8 cellular contexts compared by ENCODE assay signal in the genomic region with DNA sequence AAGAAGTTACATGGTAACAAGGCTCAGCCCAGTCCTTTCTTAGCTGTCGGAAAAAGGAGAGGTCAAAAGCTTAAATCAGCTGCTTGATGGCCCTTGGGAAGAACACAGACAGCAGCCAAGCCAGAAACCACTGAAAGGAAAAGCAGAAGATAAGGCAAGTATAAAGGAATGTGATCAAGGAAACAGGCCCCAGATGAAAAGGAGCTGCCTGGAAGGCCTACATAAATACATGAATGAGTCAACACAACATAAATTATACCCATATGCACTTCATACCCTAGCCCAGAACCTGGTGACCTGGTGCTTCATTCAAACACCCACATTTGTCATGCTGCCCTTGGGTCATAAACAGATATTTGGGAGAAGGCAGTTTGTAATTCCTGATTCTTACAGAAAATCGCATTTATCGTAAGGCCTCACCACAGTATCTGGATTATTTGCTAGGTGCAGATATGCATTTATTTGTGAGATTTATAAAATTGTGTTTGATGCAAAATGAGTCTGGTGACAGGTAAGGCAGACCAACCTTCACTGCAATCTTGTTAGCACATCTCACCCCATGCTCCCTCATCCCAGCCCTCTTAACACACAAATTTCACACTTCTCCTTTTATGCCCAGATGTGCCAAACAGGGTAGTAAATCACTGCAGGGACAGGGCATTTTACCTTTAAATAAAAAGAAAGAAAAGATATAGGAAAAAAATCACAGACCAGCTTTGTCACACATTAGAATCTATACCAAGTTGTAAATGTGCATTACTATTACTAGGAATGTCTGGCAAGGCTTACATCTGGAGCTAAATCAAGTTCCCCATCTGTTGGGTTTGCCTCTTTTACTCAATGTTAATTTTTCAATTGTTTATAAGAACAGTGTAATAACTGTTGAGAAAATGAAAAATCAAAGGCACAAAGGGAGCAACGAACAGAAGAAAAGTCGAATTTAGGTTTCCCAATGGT.
DNase-seq lines count a peak whose midpoint lies in the region; ATAC-seq and TF ChIP-seq lines count a peak whose summit lies in the region.

No MANE protein-coding gene starts in this region.

- intact Hi-C loops in mucosa of descending colon (cut with DNase I, micrococcal nuclease) (no loop called here), spleen (cut with DNase I; ENCODE audit: low total_unique reads) (no loop called here)

- CTCF ChIA-PET in AG04449 (lab: Yijun Ruan, JAX), result interaction anchor here (1.0 to 1.5 kb wide), 4 partner anchors 48 to 103 kb away, joined by 3 to 5 read pairs (median 4); no protein-coding TSS in a partner anchor

- peak; percentile 52 for DNase-seq in AG04449 (ENCODE audit: low read depth, low spot score)
- peak; percentile 89 for DNase-seq in M059J (ENCODE audit: low read depth)
- peak; percentile 86 for DNase-seq in dermis blood vessel endothelial cell
- DNase-seq in mucosa of descending colon, result no peak
- no peak for DNase-seq in spleen
- no peak for DNase-seq in NK-92 treated with Interleukin-12 subunit alpha and Interleukin-12 subunit beta, amount 100 ng/mL, for 24 hours (lab: John Stamatoyannopoulos, UW)

- WGBS in spleen, 5 donors, result 64 to 88% (median 75%) methylated on average over 5 of the region's 5 CpGs

- ATAC-seq in mucosa of descending colon, result peak; percentile 70
- ATAC-seq in GM18498 (IDR thresholded peaks at IDR 0.05; ENCODE audit: unreplicated experiment), result no peak
- no peak for ATAC-seq in HG03342 (IDR thresholded peaks at IDR 0.05; ENCODE audit: unreplicated experiment)

- H3K9me3 ChIP-seq in mucosa of descending colon (no peaks in the 10 kb centered on the region), spleen (no peaks in the 10 kb centered on the region)

- POLR2A ChIA-PET in AG04449 (lab: Yijun Ruan, JAX), result interaction anchor here (0.6 to 1.0 kb wide), 3 partner anchors 17 to 22 kb away, joined by 3 read pairs; no protein-coding TSS in a partner anchor

- H3K27ac ChIP-seq in spleen, result peak overlapping the region in 1 of 8 donors; percentile 36

- H3K27me3 ChIP-seq in spleen (replicated peaks in 1 of 7), result no peaks in the 10 kb centered on the region

- H3K4me3 ChIP-seq in AG04449 (ENCODE audit: low read depth, low read length) (no peak overlapping the region), mucosa of descending colon (no peak overlapping the region), spleen (no peak overlapping the region)

- H3K4me1 ChIP-seq in mucosa of descending colon (ENCODE audit: low read depth) (no peaks in the 10 kb centered on the region), spleen (peaks cover 0 to 56% (median 6%) of the 10 kb centered on the region in 6 donors)

- TF ChIP-seq CTCF in AG04449 (IDR thresholded peaks at IDR 0.05; ENCODE audit: insufficient read depth, low read length, missing control alignments) (no peak), mucosa of descending colon (IDR thresholded peaks at IDR 0.05) (no peak), spleen (IDR thresholded peaks at IDR 0.05 in 8 of 11, conservative IDR thresholded peaks at IDR 0.05 in 3 of 11) (no peak)

- no peak for TF ChIP-seq POLR2A in spleen (IDR thresholded peaks at IDR 0.05)

- H3K36me3 ChIP-seq in mucosa of descending colon (ENCODE audit: low read depth) (no peaks in the 10 kb centered on the region), spleen (peaks cover 0 to 53% (median 13%) of the 10 kb centered on the region in 6 donors)

Comparison
In these comparisons a context has a peak if more than half of its experiments do, and no peak if none do; other contexts are left out.
1. DNase-seq: peak in AG04449 (single experiment), M059J (single experiment) and dermis blood vessel endothelial cell (single experiment); none in mucosa of descending colon (0 of 3), spleen (single experiment) and NK-92 treated with Interleukin-12 subunit alpha and Interleukin-12 subunit beta, amount 100 ng/mL, for 24 hours (single experiment).